20 cellular contexts compared by ENCODE assay signal in the genomic region with DNA sequence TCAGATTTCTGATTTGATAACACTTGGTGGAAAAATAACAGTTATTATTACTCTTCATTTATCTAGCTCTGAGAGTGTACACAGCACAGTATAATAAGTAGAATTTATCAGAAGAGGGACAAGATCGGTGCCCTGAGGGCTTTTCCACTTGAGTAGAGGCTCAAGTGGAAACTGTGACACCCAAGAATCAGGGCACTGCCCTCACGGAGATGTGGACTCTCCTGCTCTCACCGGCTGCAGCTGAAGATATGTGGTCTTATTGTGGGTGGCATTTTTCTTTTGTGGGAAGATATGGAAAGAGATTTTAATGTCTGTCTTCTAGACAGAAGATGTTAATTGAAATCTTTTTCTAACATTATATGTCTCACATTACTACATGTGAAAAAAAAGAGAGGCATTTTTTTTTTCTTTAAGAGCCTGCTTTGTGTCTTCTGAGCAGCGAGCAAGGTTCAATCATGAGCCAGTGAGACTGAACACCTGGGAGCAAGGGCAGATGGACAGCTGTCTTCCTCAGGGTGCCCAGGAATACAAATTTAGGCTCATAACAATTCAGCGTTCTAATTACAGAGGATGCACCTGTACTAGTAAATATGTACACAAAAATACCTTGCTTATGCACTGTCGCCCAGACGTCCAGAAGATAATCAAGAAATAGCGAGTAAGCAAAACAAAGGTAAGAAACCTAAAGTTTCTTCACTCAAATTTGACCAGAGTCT.
"Had no signal": no experiment of that assay in that cellular context is flagged by ENCODE, and none has a peak within 500 bp of the region (broad histone marks: within the 10 kb centered on the region; RNA-seq: fewer than 3 reads in every experiment).

No MANE protein-coding gene starts in this region.

- FAIRE-seq: small intestine had no signal

- ATAC-seq: activated CD4-positive, CD25-positive, alpha-beta regulatory T cell treated with anti-CD3 and anti-CD28 coated beads, Interleukin-2, amount 50 U/mL, for 24 hours; activated naive CD8-positive, alpha-beta T cell treated with anti-CD3 and anti-CD28 coated beads, Interleukin-2, amount 50 U/mL, for 24 hours; activated T-cell treated with anti-CD3 and anti-CD28 coated beads, Interleukin-2, amount 50 U/mL, for 72 hours; left lobe of liver; lower lobe of right lung; sciatic nerve; stimulated activated effector memory CD8-positive, alpha-beta T cell treated with anti-CD3 and anti-CD28 coated beads, Interleukin-12 subunit alpha, Interleukin-12 subunit beta, amount 100 ng/mL, for 72 hours; stimulated activated naive CD8-positive, alpha-beta T cell treated with anti-CD3 and anti-CD28 coated beads, Interleukin-15, amount 100 ng/mL, for 72 hours had no signal

- DNase-seq: activated CD4-positive, alpha-beta memory T cell treated with anti-CD3 and anti-CD28 coated beads, Interleukin-2, amount 10 ng/mL, durations not matched to agents 7 days and 5 days; activated CD4-positive, alpha-beta T cell treated with anti-CD3 and anti-CD28 coated beads, Interleukin-2, amount 10 ng/mL, durations not matched to agents 24 days and 14 days; activated effector memory CD4-positive, alpha-beta T cell treated with anti-CD3 and anti-CD28 coated beads, Interleukin-2, amount 50 U/mL, for 16 hours; activated naive CD4-positive, alpha-beta T cell treated with anti-CD3 and anti-CD28 coated beads, Interleukin-2, amount 50 U/mL, for 16 hours; activated naive CD8-positive, alpha-beta T cell treated with anti-CD3 and anti-CD28 coated beads, Interleukin-2, amount 50 U/mL, for 24 hours; activated T-cell treated with anti-CD3 and anti-CD28 coated beads, Interleukin-2, amount 50 U/mL, for 72 hours; cerebellar nuclear complex; glutamatergic neuron; immature natural killer cell; lower lobe of right lung; mesendoderm; naive B cell; posterior cingulate gyrus; small intestine; stimulated activated CD4-positive, alpha-beta T cell treated with anti-CD3 and anti-CD28 coated beads, Interleukin-2, amount 100 ng/mL, for 24 hours; stimulated activated naive CD8-positive, alpha-beta T cell treated with anti-CD3 and anti-CD28 coated beads, Interleukin-15, amount 100 ng/mL, for 72 hours had no signal
